In the genomic region with DNA sequence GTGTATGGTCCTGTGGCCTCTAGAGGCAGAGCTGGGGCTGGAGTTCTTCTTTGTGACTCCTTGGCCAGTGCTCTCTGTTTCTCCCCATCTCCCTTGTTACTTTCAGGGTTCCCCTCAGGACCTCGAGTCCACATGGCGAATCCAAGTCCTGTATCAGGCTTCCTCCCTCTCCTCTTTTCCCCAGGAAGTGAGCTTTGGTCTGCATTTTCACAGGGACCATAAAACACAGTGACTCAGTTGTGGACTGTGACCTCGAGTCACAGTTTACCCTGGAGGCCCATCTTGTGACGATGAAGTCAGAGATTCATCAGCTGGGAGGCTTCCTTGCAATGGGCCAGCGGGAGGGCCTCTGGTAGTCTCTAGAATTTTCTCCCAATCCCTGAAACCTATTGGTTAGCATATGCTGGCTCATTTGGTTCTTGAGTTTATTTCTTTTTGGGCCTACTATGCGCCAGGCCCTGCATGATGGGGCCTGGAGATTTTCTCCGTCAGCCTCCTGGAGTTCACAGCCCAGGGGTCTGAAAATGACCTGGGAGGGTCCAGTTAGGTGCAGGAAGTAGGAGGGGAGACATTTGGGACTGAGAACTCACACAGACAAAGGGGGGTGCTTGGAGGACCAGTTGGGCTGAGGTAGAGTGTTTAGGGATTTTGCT, we compare ENCODE assay signal across 1 cellular context.
TF ChIP-seq lines count a peak whose summit lies in the region.

No MANE protein-coding gene starts in this region.

TF ChIP-seq in HepG2, 621 proteins besides CTCF, POLR2A, EP300 and RAD21 (continued from another document and continues in another):
- TF ChIP-seq, protein P1, sequence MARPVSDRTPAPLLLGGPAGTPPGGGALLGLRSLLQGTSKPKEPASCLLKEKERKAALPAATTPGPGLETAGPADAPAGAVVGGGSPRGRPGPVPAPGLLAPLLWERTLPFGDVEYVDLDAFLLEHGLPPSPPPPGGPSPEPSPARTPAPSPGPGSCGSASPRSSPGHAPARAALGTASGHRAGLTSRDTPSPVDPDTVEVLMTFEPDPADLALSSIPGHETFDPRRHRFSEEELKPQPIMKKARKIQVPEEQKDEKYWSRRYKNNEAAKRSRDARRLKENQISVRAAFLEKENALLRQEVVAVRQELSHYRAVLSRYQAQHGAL (CRISPR knock-in tag; IDR thresholded peaks at IDR 0.05; ENCODE audit: not compliant biosample characterization), result no peak
- no peak for TF ChIP-seq NFKB2 (CRISPR knock-in tag; IDR thresholded peaks at IDR 0.05; ENCODE audit: borderline replicate concordance)
- no peak for TF ChIP-seq HHEX (CRISPR knock-in tag; IDR thresholded peaks at IDR 0.05)
- no peak for TF ChIP-seq MIER2 (CRISPR knock-in tag; IDR thresholded peaks at IDR 0.05)
- TF ChIP-seq CBX2 (IDR thresholded peaks at IDR 0.05; ENCODE audit: low read depth, low read length), result no peak
- no peak for TF ChIP-seq CBX2 (CRISPR knock-in tag; IDR thresholded peaks at IDR 0.05; ENCODE audit: low read depth)
- TF ChIP-seq SIX1 (CRISPR knock-in tag; IDR thresholded peaks at IDR 0.05; ENCODE audit: borderline replicate concordance), result no peak
- TF ChIP-seq KLF15 (CRISPR knock-in tag; IDR thresholded peaks at IDR 0.05; ENCODE audit: borderline replicate concordance), result no peak
- TF ChIP-seq RELA (CRISPR knock-in tag; IDR thresholded peaks at IDR 0.05), result no peak
- TF ChIP-seq, protein P2, sequence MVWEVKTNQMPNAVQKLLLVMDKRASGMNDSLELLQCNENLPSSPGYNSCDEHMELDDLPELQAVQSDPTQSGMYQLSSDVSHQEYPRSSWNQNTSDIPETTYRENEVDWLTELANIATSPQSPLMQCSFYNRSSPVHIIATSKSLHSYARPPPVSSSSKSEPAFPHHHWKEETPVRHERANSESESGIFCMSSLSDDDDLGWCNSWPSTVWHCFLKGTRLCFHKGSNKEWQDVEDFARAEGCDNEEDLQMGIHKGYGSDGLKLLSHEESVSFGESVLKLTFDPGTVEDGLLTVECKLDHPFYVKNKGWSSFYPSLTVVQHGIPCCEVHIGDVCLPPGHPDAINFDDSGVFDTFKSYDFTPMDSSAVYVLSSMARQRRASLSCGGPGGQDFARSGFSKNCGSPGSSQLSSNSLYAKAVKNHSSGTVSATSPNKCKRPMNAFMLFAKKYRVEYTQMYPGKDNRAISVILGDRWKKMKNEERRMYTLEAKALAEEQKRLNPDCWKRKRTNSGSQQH (CRISPR knock-in tag; IDR thresholded peaks at IDR 0.05; ENCODE audit: low read depth), result no peak
- no peak for TF ChIP-seq ZNF431 (CRISPR knock-in tag; IDR thresholded peaks at IDR 0.05; ENCODE audit: borderline replicate concordance, low read depth)
- no peak for TF ChIP-seq TARDBP (CRISPR knock-in tag; IDR thresholded peaks at IDR 0.05)
- TF ChIP-seq DMAP1 (CRISPR knock-in tag; IDR thresholded peaks at IDR 0.05), result no peak
- TF ChIP-seq SOX5 (CRISPR knock-in tag; IDR thresholded peaks at IDR 0.05; ENCODE audit: borderline replicate concordance), result peak; percentile 30; the same call in 1 of the 2 replicates
- TF ChIP-seq ZNF138 (CRISPR knock-in tag; IDR thresholded peaks at IDR 0.05; ENCODE audit: low read depth), result no peak
- TF ChIP-seq, protein P3, sequence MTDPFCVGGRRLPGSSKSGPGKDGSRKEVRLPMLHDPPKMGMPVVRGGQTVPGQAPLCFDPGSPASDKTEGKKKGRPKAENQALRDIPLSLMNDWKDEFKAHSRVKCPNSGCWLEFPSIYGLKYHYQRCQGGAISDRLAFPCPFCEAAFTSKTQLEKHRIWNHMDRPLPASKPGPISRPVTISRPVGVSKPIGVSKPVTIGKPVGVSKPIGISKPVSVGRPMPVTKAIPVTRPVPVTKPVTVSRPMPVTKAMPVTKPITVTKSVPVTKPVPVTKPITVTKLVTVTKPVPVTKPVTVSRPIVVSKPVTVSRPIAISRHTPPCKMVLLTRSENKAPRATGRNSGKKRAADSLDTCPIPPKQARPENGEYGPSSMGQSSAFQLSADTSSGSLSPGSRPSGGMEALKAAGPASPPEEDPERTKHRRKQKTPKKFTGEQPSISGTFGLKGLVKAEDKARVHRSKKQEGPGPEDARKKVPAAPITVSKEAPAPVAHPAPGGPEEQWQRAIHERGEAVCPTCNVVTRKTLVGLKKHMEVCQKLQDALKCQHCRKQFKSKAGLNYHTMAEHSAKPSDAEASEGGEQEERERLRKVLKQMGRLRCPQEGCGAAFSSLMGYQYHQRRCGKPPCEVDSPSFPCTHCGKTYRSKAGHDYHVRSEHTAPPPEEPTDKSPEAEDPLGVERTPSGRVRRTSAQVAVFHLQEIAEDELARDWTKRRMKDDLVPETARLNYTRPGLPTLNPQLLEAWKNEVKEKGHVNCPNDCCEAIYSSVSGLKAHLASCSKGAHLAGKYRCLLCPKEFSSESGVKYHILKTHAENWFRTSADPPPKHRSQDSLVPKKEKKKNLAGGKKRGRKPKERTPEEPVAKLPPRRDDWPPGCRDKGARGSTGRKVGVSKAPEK (CRISPR knock-in tag; IDR thresholded peaks at IDR 0.05; ENCODE audit: borderline replicate concordance), result no peak
- TF ChIP-seq NAIF1 (CRISPR knock-in tag; IDR thresholded peaks at IDR 0.05; ENCODE audit: borderline replicate concordance), result no peak
- no peak for TF ChIP-seq ZBTB42 (CRISPR knock-in tag; IDR thresholded peaks at IDR 0.05)
- TF ChIP-seq NCOA5 (CRISPR knock-in tag; IDR thresholded peaks at IDR 0.05), result no peak
- TF ChIP-seq, protein P4, sequence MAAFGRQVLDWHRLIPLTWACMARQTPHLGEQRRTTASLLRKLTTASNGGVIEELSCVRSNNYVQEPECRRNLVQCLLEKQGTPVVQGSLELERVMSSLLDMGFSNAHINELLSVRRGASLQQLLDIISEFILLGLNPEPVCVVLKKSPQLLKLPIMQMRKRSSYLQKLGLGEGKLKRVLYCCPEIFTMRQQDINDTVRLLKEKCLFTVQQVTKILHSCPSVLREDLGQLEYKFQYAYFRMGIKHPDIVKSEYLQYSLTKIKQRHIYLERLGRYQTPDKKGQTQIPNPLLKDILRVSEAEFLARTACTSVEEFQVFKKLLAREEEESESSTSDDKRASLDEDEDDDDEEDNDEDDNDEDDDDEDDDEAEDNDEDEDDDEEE (CRISPR knock-in tag; IDR thresholded peaks at IDR 0.05), result no peak
- TF ChIP-seq PHF21A (CRISPR knock-in tag; IDR thresholded peaks at IDR 0.05), result no peak
- TF ChIP-seq ZFP1 (CRISPR knock-in tag; IDR thresholded peaks at IDR 0.05), result no peak
- no peak for TF ChIP-seq TBL1XR1 (IDR thresholded peaks at IDR 0.05; ENCODE audit: borderline replicate concordance, low read length, partially characterized antibody)
- no peak for TF ChIP-seq NR2F6 (IDR thresholded peaks at IDR 0.05)
- 0 out of 2 replicates have a peak, but pooled peaks have one; percentile 14 for TF ChIP-seq NR2F6 (CRISPR knock-in tag; IDR thresholded peaks at IDR 0.05)
- peak; percentile 51; the same call in 1 of the 2 replicates for TF ChIP-seq HNF4G (IDR thresholded peaks at IDR 0.05; ENCODE audit: borderline replicate concordance, low read depth, low read length)
- peak; percentile 39; the same call in 1 of the 2 replicates for TF ChIP-seq HNF4G (CRISPR knock-in tag; IDR thresholded peaks at IDR 0.05; ENCODE audit: borderline replicate concordance, low read depth)
- TF ChIP-seq MEF2D (CRISPR knock-in tag; IDR thresholded peaks at IDR 0.05), result peak; percentile 44; the same call in 1 of the 2 replicates
- no peak for TF ChIP-seq TCF7 (IDR thresholded peaks at IDR 0.05; ENCODE audit: low read depth)
- no peak for TF ChIP-seq PHF8 (CRISPR knock-in tag; IDR thresholded peaks at IDR 0.05)
- TF ChIP-seq, protein P5, sequence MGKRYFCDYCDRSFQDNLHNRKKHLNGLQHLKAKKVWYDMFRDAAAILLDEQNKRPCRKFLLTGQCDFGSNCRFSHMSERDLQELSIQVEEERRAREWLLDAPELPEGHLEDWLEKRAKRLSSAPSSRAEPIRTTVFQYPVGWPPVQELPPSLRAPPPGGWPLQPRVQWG (CRISPR knock-in tag; IDR thresholded peaks at IDR 0.05; ENCODE audit: borderline replicate concordance, low read depth), result no peak
- TF ChIP-seq, protein P6, sequence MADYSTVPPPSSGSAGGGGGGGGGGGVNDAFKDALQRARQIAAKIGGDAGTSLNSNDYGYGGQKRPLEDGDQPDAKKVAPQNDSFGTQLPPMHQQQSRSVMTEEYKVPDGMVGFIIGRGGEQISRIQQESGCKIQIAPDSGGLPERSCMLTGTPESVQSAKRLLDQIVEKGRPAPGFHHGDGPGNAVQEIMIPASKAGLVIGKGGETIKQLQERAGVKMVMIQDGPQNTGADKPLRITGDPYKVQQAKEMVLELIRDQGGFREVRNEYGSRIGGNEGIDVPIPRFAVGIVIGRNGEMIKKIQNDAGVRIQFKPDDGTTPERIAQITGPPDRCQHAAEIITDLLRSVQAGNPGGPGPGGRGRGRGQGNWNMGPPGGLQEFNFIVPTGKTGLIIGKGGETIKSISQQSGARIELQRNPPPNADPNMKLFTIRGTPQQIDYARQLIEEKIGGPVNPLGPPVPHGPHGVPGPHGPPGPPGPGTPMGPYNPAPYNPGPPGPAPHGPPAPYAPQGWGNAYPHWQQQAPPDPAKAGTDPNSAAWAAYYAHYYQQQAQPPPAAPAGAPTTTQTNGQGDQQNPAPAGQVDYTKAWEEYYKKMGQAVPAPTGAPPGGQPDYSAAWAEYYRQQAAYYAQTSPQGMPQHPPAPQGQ (CRISPR knock-in tag; IDR thresholded peaks at IDR 0.05; ENCODE audit: borderline replicate concordance), result no peak
- TF ChIP-seq ZNF577 (CRISPR knock-in tag; IDR thresholded peaks at IDR 0.05; ENCODE audit: borderline replicate concordance, low read depth), result no peak
- TF ChIP-seq, protein P7, sequence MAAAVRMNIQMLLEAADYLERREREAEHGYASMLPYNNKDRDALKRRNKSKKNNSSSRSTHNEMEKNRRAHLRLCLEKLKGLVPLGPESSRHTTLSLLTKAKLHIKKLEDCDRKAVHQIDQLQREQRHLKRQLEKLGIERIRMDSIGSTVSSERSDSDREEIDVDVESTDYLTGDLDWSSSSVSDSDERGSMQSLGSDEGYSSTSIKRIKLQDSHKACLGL (CRISPR knock-in tag; IDR thresholded peaks at IDR 0.05), result no peak
- TF ChIP-seq ZNF607 (CRISPR knock-in tag; IDR thresholded peaks at IDR 0.05; ENCODE audit: borderline replicate concordance), result no peak
- TF ChIP-seq NFIC (IDR thresholded peaks at IDR 0.05; ENCODE audit: low read length), result 0 out of 2 replicates have a peak, but pooled peaks have one; percentile 30
- TF ChIP-seq, protein P8, sequence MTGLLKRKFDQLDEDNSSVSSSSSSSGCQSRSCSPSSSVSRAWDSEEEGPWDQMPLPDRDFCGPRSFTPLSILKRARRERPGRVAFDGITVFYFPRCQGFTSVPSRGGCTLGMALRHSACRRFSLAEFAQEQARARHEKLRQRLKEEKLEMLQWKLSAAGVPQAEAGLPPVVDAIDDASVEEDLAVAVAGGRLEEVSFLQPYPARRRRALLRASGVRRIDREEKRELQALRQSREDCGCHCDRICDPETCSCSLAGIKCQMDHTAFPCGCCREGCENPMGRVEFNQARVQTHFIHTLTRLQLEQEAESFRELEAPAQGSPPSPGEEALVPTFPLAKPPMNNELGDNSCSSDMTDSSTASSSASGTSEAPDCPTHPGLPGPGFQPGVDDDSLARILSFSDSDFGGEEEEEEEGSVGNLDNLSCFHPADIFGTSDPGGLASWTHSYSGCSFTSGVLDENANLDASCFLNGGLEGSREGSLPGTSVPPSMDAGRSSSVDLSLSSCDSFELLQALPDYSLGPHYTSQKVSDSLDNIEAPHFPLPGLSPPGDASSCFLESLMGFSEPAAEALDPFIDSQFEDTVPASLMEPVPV (CRISPR knock-in tag; IDR thresholded peaks at IDR 0.05), result no peak
- no peak for TF ChIP-seq TRIM24 (CRISPR knock-in tag; IDR thresholded peaks at IDR 0.05)
- TF ChIP-seq CBX5 (CRISPR knock-in tag; IDR thresholded peaks at IDR 0.05; ENCODE audit: borderline replicate concordance), result no peak
- TF ChIP-seq ZNF780A (CRISPR knock-in tag; IDR thresholded peaks at IDR 0.05), result no peak
- no peak for TF ChIP-seq YY1 (IDR thresholded peaks at IDR 0.05; ENCODE audit: insufficient read depth, insufficient replicate concordance, low read depth, low read length)
- TF ChIP-seq ZNF343 (CRISPR knock-in tag; IDR thresholded peaks at IDR 0.05), result no peak
- TF ChIP-seq ZNF446 (CRISPR knock-in tag; IDR thresholded peaks at IDR 0.05), result no peak
- no peak for TF ChIP-seq KLF12 (CRISPR knock-in tag; IDR thresholded peaks at IDR 0.05; ENCODE audit: borderline replicate concordance)
- TF ChIP-seq KDM3A (CRISPR knock-in tag; IDR thresholded peaks at IDR 0.05; ENCODE audit: low read depth), result no peak
- TF ChIP-seq, protein P9, sequence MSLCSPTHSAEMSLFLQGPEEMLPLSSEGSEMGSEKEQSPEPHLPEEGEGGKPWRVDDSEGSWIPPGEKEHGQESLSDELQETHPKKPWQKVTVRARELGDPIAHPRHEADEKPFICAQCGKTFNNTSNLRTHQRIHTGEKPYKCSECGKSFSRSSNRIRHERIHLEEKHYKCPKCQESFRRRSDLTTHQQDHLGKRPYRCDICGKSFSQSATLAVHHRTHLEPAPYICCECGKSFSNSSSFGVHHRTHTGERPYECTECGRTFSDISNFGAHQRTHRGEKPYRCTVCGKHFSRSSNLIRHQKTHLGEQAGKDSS (CRISPR knock-in tag; IDR thresholded peaks at IDR 0.05; ENCODE audit: borderline replicate concordance, low read depth), result peak; percentile 85; the same call in 1 of the 2 replicates
- TF ChIP-seq ZNF761 (CRISPR knock-in tag; conservative IDR thresholded peaks at IDR 0.05), result no peak
- no peak for TF ChIP-seq AGO2 (optimal IDR thresholded peaks at IDR 0.05; ENCODE audit: low read depth, low read length)
- no peak for TF ChIP-seq MZF1 (CRISPR knock-in tag; IDR thresholded peaks at IDR 0.05; ENCODE audit: borderline replicate concordance)
- TF ChIP-seq, protein P10, sequence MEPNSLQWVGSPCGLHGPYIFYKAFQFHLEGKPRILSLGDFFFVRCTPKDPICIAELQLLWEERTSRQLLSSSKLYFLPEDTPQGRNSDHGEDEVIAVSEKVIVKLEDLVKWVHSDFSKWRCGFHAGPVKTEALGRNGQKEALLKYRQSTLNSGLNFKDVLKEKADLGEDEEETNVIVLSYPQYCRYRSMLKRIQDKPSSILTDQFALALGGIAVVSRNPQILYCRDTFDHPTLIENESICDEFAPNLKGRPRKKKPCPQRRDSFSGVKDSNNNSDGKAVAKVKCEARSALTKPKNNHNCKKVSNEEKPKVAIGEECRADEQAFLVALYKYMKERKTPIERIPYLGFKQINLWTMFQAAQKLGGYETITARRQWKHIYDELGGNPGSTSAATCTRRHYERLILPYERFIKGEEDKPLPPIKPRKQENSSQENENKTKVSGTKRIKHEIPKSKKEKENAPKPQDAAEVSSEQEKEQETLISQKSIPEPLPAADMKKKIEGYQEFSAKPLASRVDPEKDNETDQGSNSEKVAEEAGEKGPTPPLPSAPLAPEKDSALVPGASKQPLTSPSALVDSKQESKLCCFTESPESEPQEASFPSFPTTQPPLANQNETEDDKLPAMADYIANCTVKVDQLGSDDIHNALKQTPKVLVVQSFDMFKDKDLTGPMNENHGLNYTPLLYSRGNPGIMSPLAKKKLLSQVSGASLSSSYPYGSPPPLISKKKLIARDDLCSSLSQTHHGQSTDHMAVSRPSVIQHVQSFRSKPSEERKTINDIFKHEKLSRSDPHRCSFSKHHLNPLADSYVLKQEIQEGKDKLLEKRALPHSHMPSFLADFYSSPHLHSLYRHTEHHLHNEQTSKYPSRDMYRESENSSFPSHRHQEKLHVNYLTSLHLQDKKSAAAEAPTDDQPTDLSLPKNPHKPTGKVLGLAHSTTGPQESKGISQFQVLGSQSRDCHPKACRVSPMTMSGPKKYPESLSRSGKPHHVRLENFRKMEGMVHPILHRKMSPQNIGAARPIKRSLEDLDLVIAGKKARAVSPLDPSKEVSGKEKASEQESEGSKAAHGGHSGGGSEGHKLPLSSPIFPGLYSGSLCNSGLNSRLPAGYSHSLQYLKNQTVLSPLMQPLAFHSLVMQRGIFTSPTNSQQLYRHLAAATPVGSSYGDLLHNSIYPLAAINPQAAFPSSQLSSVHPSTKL (CRISPR knock-in tag; IDR thresholded peaks at IDR 0.05), result peak; percentile 60
- TF ChIP-seq ZNF549 (CRISPR knock-in tag; IDR thresholded peaks at IDR 0.05), result no peak
- TF ChIP-seq ZNF777 (CRISPR knock-in tag; IDR thresholded peaks at IDR 0.05), result no peak
